In the genomic region with DNA sequence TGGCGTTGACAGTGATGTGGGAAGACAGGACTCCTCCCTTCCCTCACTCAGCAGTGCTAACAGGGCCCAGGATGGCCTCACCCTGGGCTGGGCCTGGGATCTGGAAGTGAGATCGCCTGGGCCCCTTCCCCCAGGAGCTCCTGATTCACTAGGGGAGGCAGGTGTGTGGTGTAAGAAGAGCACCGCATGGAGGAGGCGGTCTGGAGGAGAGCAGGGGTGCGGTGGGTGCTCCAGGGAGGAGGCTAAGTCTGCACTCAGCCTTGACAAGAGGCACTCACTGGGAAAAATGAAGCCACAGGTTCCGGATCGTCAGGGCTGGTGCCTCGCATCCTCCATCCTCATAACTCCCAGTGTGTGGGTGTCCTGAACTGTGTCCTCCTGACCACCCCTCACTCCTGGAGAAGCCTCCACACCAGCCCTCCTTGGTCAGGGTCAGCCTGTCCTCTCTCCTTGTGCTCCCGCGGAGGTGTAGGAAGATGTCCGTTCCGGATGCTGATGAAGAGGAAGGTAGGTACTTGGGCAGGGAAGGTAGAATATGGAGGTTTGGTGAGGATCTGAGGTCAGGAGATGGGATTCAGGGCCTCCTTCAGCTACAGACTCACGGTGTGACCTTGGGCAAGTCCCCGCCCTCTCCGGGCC, we compare ENCODE assay signal across 21 cellular contexts.
DNase-seq lines count a peak whose midpoint lies in the region; ATAC-seq and TF ChIP-seq lines count a peak whose summit lies in the region.
"Had no signal": no experiment of that assay in that cellular context is flagged by ENCODE, and none has a peak within 500 bp of the region (broad histone marks: within the 10 kb centered on the region; RNA-seq: fewer than 3 reads in every experiment).

No MANE protein-coding gene starts in this region.

- intact Hi-C loops in IMR-90 (cut with micrococcal nuclease): no loop called here
- intact Hi-C loops in activated CD4-positive, alpha-beta T cell treated with anti-CD3 and anti-CD28 coated beads for 36 hours (cut with DNase I, micrococcal nuclease): no loop called here

- H3K4me1 Mint-ChIP-seq in chondrocyte (ENCODE audit: low read depth): peaks cover 4% of the 10 kb centered on the region
- H3K4me1 Mint-ChIP-seq in nephron progenitor cell: peaks cover 38% of the 10 kb centered on the region
- no peaks in the 10 kb centered on the region for H3K4me1 Mint-ChIP-seq in activated CD4-positive, alpha-beta T cell treated with anti-CD3 and anti-CD28 coated beads for 36 hours
- H3K4me1 Mint-ChIP-seq: CD14-positive monocyte had no signal

- H3K9me3 Mint-ChIP-seq in chondrocyte (ENCODE audit: low read depth) (no peaks in the 10 kb centered on the region), nephron progenitor cell (peaks cover 5% of the 10 kb centered on the region)
- peaks cover 3% of the 10 kb centered on the region for H3K9me3 Mint-ChIP-seq in activated CD4-positive, alpha-beta T cell treated with anti-CD3 and anti-CD28 coated beads for 36 hours (ENCODE audit: low read depth)
- H3K9me3 Mint-ChIP-seq: HFFc6 had no signal

- no peaks in the 10 kb centered on the region for H3K79me1 ChIP-seq in IMR-90 (ENCODE audit: low read depth in 1 of 2, low read length in 2 of 2)

- H4K91ac ChIP-seq in IMR-90 (ENCODE audit: insufficient read depth, low read depth, low read length): no peak overlapping the region

- no peak for TF ChIP-seq RAD21 in IMR-90 (IDR thresholded peaks at IDR 0.05; ENCODE audit: low read length)

- no peak overlapping the region for H2AFZ ChIP-seq in IMR-90 (replicated peaks; ENCODE audit: low read length, poor library complexity)

- H2AK9ac ChIP-seq in IMR-90 (replicated peaks; ENCODE audit: low read depth, low read length, poor library complexity): peak overlapping the region; percentile 16

- H3K4me3 Mint-ChIP-seq in chondrocyte (ENCODE audit: unreplicated experiment): no peak overlapping the region
- H3K4me3 Mint-ChIP-seq in nephron progenitor cell: no peak overlapping the region
- H3K4me3 Mint-ChIP-seq in activated CD4-positive, alpha-beta T cell treated with anti-CD3 and anti-CD28 coated beads for 36 hours: no peak overlapping the region
- H3K4me3 Mint-ChIP-seq: CD14-positive monocyte, HFFc6, IgD-negative memory B cell had no signal

- H3K36me3 ChIP-seq in IMR-90 (ENCODE audit: control insufficient read depth, insufficient read depth, low read length): no peaks in the 10 kb centered on the region

- no peak overlapping the region for H3K4me2 ChIP-seq in IMR-90 (ENCODE audit: low read depth, low read length)

- no peaks in the 10 kb centered on the region for H3K4me1 ChIP-seq in IMR-90 (ENCODE audit: control insufficient read depth, insufficient read depth, low read length)

- no peak overlapping the region for H4K8ac ChIP-seq in IMR-90 (ENCODE audit: low read depth in 2 of 2, low read length in 2 of 2)

- H2BK120ac ChIP-seq in IMR-90 (ENCODE audit: low read depth, low read length): no peak overlapping the region

- H3K27ac Mint-ChIP-seq in chondrocyte (ENCODE audit: unreplicated experiment) (no peak overlapping the region), nephron progenitor cell (no peak overlapping the region)
- H3K27ac Mint-ChIP-seq in activated CD4-positive, alpha-beta T cell treated with anti-CD3 and anti-CD28 coated beads for 36 hours: no peak overlapping the region
- H3K27ac Mint-ChIP-seq: CD14-positive monocyte, HFFc6, IgD-negative memory B cell had no signal

- no peak overlapping the region for H2BK5ac ChIP-seq in IMR-90 (ENCODE audit: low read depth, low read length, poor library complexity, severe bottlenecking)

- no peaks in the 10 kb centered on the region for H3K9me3 ChIP-seq in IMR-90 (ENCODE audit: control insufficient read depth, insufficient read depth, low read length)

- H2BK20ac ChIP-seq in IMR-90 (ENCODE audit: low read depth, low read length): no peak overlapping the region

- peaks cover 53% of the 10 kb centered on the region for H3K27me3 ChIP-seq in IMR-90 (ENCODE audit: control insufficient read depth, insufficient read depth, low read length)

- H3K4ac ChIP-seq in IMR-90 (ENCODE audit: low read depth, low read length): no peak overlapping the region

- H3K18ac ChIP-seq in IMR-90 (ENCODE audit: low read depth, low read length): no peak overlapping the region

- H3K23ac ChIP-seq in IMR-90 (ENCODE audit: low read depth, low read length): no peak overlapping the region

- in situ Hi-C loops in IMR-90 (cut with MboI; ENCODE audit: low sequenced_read_pairs): no loop called here

- no peak overlapping the region for H4K5ac ChIP-seq in IMR-90 (ENCODE audit: low read depth, low read length)

- H3K36me3 Mint-ChIP-seq in chondrocyte (ENCODE audit: low read depth) (no peaks in the 10 kb centered on the region), nephron progenitor cell (ENCODE audit: low read depth) (no peaks in the 10 kb centered on the region)
- H3K36me3 Mint-ChIP-seq in activated CD4-positive, alpha-beta T cell treated with anti-CD3 and anti-CD28 coated beads for 36 hours (ENCODE audit: low read depth): no peaks in the 10 kb centered on the region
- H3K36me3 Mint-ChIP-seq: CD14-positive monocyte, IgD-negative memory B cell had no signal

- no peak overlapping the region for H3K9ac ChIP-seq in IMR-90 (ENCODE audit: low read depth, low read length)

- CTCF ChIA-PET in IMR-90 (lab: Yijun Ruan, JAX): no interaction called here
- CTCF ChIA-PET in activated CD4-positive, alpha-beta T cell treated with anti-CD3 and anti-CD28 coated beads for 36 hours (lab: Charles Lee): interaction anchor here (0.6 kb wide), 1 partner anchor 350 kb away, joined by 3 read pairs; no protein-coding TSS in a partner anchor

- H3K9me1 ChIP-seq in IMR-90 (ENCODE audit: insufficient read depth, low read length): no peaks in the 10 kb centered on the region

- TF ChIP-seq POLR2A in IMR-90 (IDR thresholded peaks at IDR 0.05; ENCODE audit: low read depth, low read length): no peak

- TF ChIP-seq CTCF in IMR-90 (conservative IDR thresholded peaks at IDR 0.05; ENCODE audit: low read depth, low read length): no peak
- no peak for TF ChIP-seq CTCF in chondrocyte (IDR thresholded peaks at IDR 0.05)
- no peak for TF ChIP-seq CTCF in nephron progenitor cell (IDR thresholded peaks at IDR 0.05)

- no peak for ATAC-seq in IMR-90 (ENCODE audit: low read depth)
- no peak for ATAC-seq in activated CD4-positive, alpha-beta T cell treated with anti-CD3 and anti-CD28 coated beads for 36 hours

- no peak overlapping the region for H3K56ac ChIP-seq in IMR-90 (ENCODE audit: extremely low read depth, insufficient read depth, low read length)

- no peaks in the 10 kb centered on the region for H4K20me1 ChIP-seq in IMR-90 (ENCODE audit: insufficient read depth, low read length)

- DNase-seq in IMR-90 (no peak), chondrocyte (ENCODE audit: low spot score) (peak; percentile 83), mesenteric fat pad (ENCODE audit: low spot score) (peak; percentile 64), ureter (ENCODE audit: low spot score) (peak; percentile 41), nephron progenitor cell (no peak), germinal center (ENCODE audit: low spot score) (no peak)
- DNase-seq in activated CD4-positive, alpha-beta T cell treated with anti-CD3 and anti-CD28 coated beads for 36 hours: no peak
- DNase-seq: ACHN; AML-193; COR-L47; DMS153; HFFc6; MV-4-11; NCI-H1417; NCI-H1930; NCI-H2171 treated with DMSO at 0.1 percent for 48 hours; NCI-H446 treated with DMSO at 0.1 percent for 48 hours; NK-92 treated with Interleukin-12 subunit alpha and Interleukin-12 subunit beta, amount 100 ng/mL, for 24 hours; SHP77 had no signal

- no peak overlapping the region for H3K4me3 ChIP-seq in IMR-90 (ENCODE audit: insufficient read depth, low read depth, low read length)

- H2BK15ac ChIP-seq in IMR-90 (ENCODE audit: low read depth, low read length): no peak overlapping the region

- POLR2A ChIA-PET in IMR-90 (lab: Charles Lee; ENCODE audit: unreplicated experiment): interaction anchor here (0.5 kb wide), 1 partner anchor 130 kb away, joined by 3 read pairs; no protein-coding TSS in a partner anchor
- POLR2A ChIA-PET in activated CD4-positive, alpha-beta T cell treated with anti-CD3 and anti-CD28 coated beads for 36 hours (lab: Charles Lee): no interaction called here

- H2AK5ac ChIP-seq in IMR-90 (ENCODE audit: low read depth, low read length): no peak overlapping the region

- dilution Hi-C loops in IMR-90 (cut with HindIII; ENCODE audit: low sequenced_read_pairs, unreplicated experiment): no loop called here

- no peak overlapping the region for H3K27ac ChIP-seq in IMR-90 (ENCODE audit: insufficient read depth, low read length)

- WGBS in IMR-90 (ENCODE audit: extremely low coverage in 2 of 2, insufficient read length in 1 of 2), 2 experiments: no CpG with 5 or more reads among the region's 15 CpGs

- no peak overlapping the region for H3K14ac ChIP-seq in IMR-90 (replicated peaks; ENCODE audit: low read depth, low read length)

- peaks cover 24% of the 10 kb centered on the region for H3K27me3 Mint-ChIP-seq in chondrocyte (ENCODE audit: low read depth)
- H3K27me3 Mint-ChIP-seq in nephron progenitor cell (ENCODE audit: low read depth, poor library complexity): peaks cover 62% of the 10 kb centered on the region
- peaks cover 9% of the 10 kb centered on the region for H3K27me3 Mint-ChIP-seq in activated CD4-positive, alpha-beta T cell treated with anti-CD3 and anti-CD28 coated beads for 36 hours

- BruUV-seq in IMR-90 (replicated peaks; lab: Mats Ljungman, UMichigan): no TSS peak

TF ChIP-seq in IMR-90, 13 proteins besides CTCF, POLR2A, EP300 and RAD21:
- TF ChIP-seq, protein P1, sequence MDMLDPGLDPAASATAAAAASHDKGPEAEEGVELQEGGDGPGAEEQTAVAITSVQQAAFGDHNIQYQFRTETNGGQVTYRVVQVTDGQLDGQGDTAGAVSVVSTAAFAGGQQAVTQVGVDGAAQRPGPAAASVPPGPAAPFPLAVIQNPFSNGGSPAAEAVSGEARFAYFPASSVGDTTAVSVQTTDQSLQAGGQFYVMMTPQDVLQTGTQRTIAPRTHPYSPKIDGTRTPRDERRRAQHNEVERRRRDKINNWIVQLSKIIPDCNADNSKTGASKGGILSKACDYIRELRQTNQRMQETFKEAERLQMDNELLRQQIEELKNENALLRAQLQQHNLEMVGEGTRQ (IDR thresholded peaks at IDR 0.05; ENCODE audit: low read depth, low read length): no peak
- no peak for TF ChIP-seq FOS (IDR thresholded peaks at IDR 0.05; ENCODE audit: low read depth, low read length)
- TF ChIP-seq CEBPB (IDR thresholded peaks at IDR 0.05; ENCODE audit: low read depth, low read length): no peak
- no peak for TF ChIP-seq ELK1 (IDR thresholded peaks at IDR 0.05; ENCODE audit: borderline replicate concordance, low read depth, low read length)
- TF ChIP-seq MAFK (IDR thresholded peaks at IDR 0.05; ENCODE audit: low read depth, low read length): no peak
TF ChIP-seq in IMR-90: peak in this region for 0.

Comparison
In these comparisons a context has a peak if more than half of its experiments do, and no peak if none do; other contexts are left out.
1. DNase-seq: peak in chondrocyte (single experiment), mesenteric fat pad (single experiment) and ureter (single experiment); none in IMR-90 (single experiment), nephron progenitor cell (single experiment), germinal center (single experiment) and activated CD4-positive, alpha-beta T cell treated with anti-CD3 and anti-CD28 coated beads for 36 hours (single experiment).